Comparison of ENCODE assay signal across 8 cellular contexts in genomic region chr6:26249959-26250805, GRCh38.
DNase-seq lines count a peak whose midpoint lies in the region; ATAC-seq, FAIRE-seq and TF ChIP-seq lines count a peak whose summit lies in the region.

No MANE protein-coding gene starts in this region.

- H3K36me3 ChIP-seq in breast epithelium (no peaks in the 10 kb centered on the region), kidney epithelial cell (ENCODE audit: control insufficient read depth, insufficient read depth, low read length) (no peaks in the 10 kb centered on the region)

- H3K9me3 ChIP-seq in breast epithelium, result no peaks in the 10 kb centered on the region

- FAIRE-seq in D721Med (lab: Jason Lieb, UNC), result no peak

- DNase-seq in GM12865 (ENCODE audit: low read depth), result peak; percentile 95
- DNase-seq in NCI-H187 treated with DMSO at 0.1 percent for 48 hours (lab: John Stamatoyannopoulos, UW), result peak; percentile 74
- DNase-seq in UCSD-AML1 (lab: John Stamatoyannopoulos, UW; ENCODE audit: unreplicated experiment), result peak; percentile 83
- peak; percentile 76 to 77 for DNase-seq in breast epithelium (ENCODE audit: low spot score in 2 of 2)
- DNase-seq in kidney epithelial cell (ENCODE audit: low read depth), result no peak
- DNase-seq in stimulated activated CD4-positive, alpha-beta T cell treated with anti-CD3 and anti-CD28 coated beads, Interleukin-2, amount 100 ng/mL, for 4 hours (ENCODE audit: low read depth), result peak; percentile 61
- DNase-seq in D721Med (ENCODE audit: insufficient read length, low spot score), result no peak

- TF ChIP-seq CTCF in GM12865 (IDR thresholded peaks at IDR 0.05; ENCODE audit: insufficient read depth, low read depth, low read length, missing control alignments), result peak; percentile 53
- TF ChIP-seq CTCF in breast epithelium (IDR thresholded peaks at IDR 0.05), result peak in 2 of 3 donors; percentile 24 to 48
- peak; percentile 50 for TF ChIP-seq CTCF in kidney epithelial cell (IDR thresholded peaks at IDR 0.05; ENCODE audit: insufficient read depth, low read length, poor library complexity, severe bottlenecking)
- no peak for TF ChIP-seq CTCF in D721Med (IDR thresholded peaks at IDR 0.05; ENCODE audit: insufficient read depth, missing control alignments)

- TF ChIP-seq POLR2A in breast epithelium (IDR thresholded peaks at IDR 0.05), result peak; percentile 32

- intact Hi-C loops in breast epithelium (cut with DNase I; ENCODE audit: low total_unique reads), result no loop called here

- H3K27me3 ChIP-seq in breast epithelium (peaks cover 0 to 4% of the 10 kb centered on the region in 2 donors), kidney epithelial cell (ENCODE audit: control insufficient read depth, insufficient read depth, low read length) (no peaks in the 10 kb centered on the region)

- H3K27ac ChIP-seq in breast epithelium, result peak overlapping the region; percentile 81 to 88

- ATAC-seq in HG02623 (IDR thresholded peaks at IDR 0.05; ENCODE audit: unreplicated experiment), result peak; percentile 37

- H3K4me3 ChIP-seq in GM12865 (ENCODE audit: low read depth, low read length), result peak overlapping the region; percentile 63
- peak overlapping the region; percentile 39 to 72 (median 61) for H3K4me3 ChIP-seq in breast epithelium
- peak overlapping the region; percentile 70 for H3K4me3 ChIP-seq in kidney epithelial cell (ENCODE audit: low read depth, low read length)

- no peaks in the 10 kb centered on the region for H3K4me1 ChIP-seq in breast epithelium

Comparison
In these comparisons a context has a peak if more than half of its experiments do, and no peak if none do; other contexts are left out.
1. DNase-seq: peak in GM12865 (single experiment), NCI-H187 treated with DMSO at 0.1 percent for 48 hours (single experiment), UCSD-AML1 (single experiment), breast epithelium (2 of 2) and stimulated activated CD4-positive, alpha-beta T cell treated with anti-CD3 and anti-CD28 coated beads, Interleukin-2, amount 100 ng/mL, for 4 hours (single experiment); none in kidney epithelial cell (single experiment) and D721Med (single experiment).
2. Peak in every context shown above with its lines, with median percentiles within 50 percentile points of each other: H3K4me3 ChIP-seq.